Comparison of ENCODE assay signal across 8 cellular contexts in the genomic region with DNA sequence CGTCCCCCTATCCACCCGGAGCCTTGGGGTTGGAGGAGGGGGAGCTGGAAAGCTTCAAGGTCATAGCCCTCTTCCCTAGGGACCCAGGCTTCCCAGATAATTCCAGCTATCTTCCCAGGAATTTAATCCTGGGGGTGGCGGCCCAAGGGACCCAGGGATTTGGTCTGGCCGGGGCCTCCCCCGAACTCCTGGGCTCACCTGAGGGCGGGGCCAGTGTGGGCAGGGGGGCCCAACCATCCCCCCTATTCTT. TPM values are rescaled to one million over a fixed set of nuclear protein-coding genes. Genes with fewer than 3 reads are reported as not detected.
DNase-seq lines count a peak whose midpoint lies in the region; ATAC-seq and TF ChIP-seq lines count a peak whose summit lies in the region.

No MANE protein-coding gene starts in this region.

- intact Hi-C loops in ascending aorta (cut with DNase I) (loop anchor here (2.0 to 10.0 kb wide), 5 partner anchors 14 to 254 kb away; a partner anchor contains a TSS), lower leg skin (cut with DNase I; ENCODE audit: low total_unique reads) (no loop called here)

- H3K27ac Mint-ChIP-seq in activated naive CD4-positive, alpha-beta T cell treated with anti-CD3 and anti-CD28 coated beads, Interleukin-2, amount 10 ng/mL, durations not matched to agents 7 days and 5 days: peak overlapping the region; percentile 74
- peak overlapping the region; percentile 81 for H3K27ac Mint-ChIP-seq in type B pancreatic cell

- no peak for TF ChIP-seq CTCF in ascending aorta (IDR thresholded peaks at IDR 0.05)
- no peak for TF ChIP-seq CTCF in lower leg skin (IDR thresholded peaks at IDR 0.05)
- no peak for TF ChIP-seq CTCF in type B pancreatic cell (conservative IDR thresholded peaks at IDR 0.05)

- H3K4me3 ChIP-seq in ascending aorta (peak overlapping the region; percentile 97 to 99), lower leg skin (ENCODE audit: low read depth, poor library complexity, severe bottlenecking) (peak overlapping the region; percentile 90)

- peaks cover 2 to 12% of the 10 kb centered on the region in 2 donors for H3K4me1 ChIP-seq in ascending aorta

- peak overlapping the region; percentile 90 to 96 for H3K27ac ChIP-seq in ascending aorta

- CTCF ChIA-PET in activated naive CD4-positive, alpha-beta T cell treated with anti-CD3 and anti-CD28 coated beads, Interleukin-2, amount 10 ng/mL, durations not matched to agents 7 days and 5 days (lab: Charles Lee): no interaction called here

- no peak for ATAC-seq in GM21423 (IDR thresholded peaks at IDR 0.05; ENCODE audit: unreplicated experiment)

- no peaks in the 10 kb centered on the region for H3K27me3 Mint-ChIP-seq in activated naive CD4-positive, alpha-beta T cell treated with anti-CD3 and anti-CD28 coated beads, Interleukin-2, amount 10 ng/mL, durations not matched to agents 7 days and 5 days
- H3K27me3 Mint-ChIP-seq in type B pancreatic cell: peaks cover 12% of the 10 kb centered on the region

- H3K4me3 Mint-ChIP-seq in activated naive CD4-positive, alpha-beta T cell treated with anti-CD3 and anti-CD28 coated beads, Interleukin-2, amount 10 ng/mL, durations not matched to agents 7 days and 5 days: peak overlapping the region; percentile 87
- H3K4me3 Mint-ChIP-seq in type B pancreatic cell: peak overlapping the region; percentile 94

- H3K36me3 ChIP-seq in ascending aorta: no peaks in the 10 kb centered on the region

- peaks cover 23% of the 10 kb centered on the region for H3K36me3 Mint-ChIP-seq in activated naive CD4-positive, alpha-beta T cell treated with anti-CD3 and anti-CD28 coated beads, Interleukin-2, amount 10 ng/mL, durations not matched to agents 7 days and 5 days
- peaks cover 4% of the 10 kb centered on the region for H3K36me3 Mint-ChIP-seq in type B pancreatic cell

- H3K9me3 Mint-ChIP-seq in activated naive CD4-positive, alpha-beta T cell treated with anti-CD3 and anti-CD28 coated beads, Interleukin-2, amount 10 ng/mL, durations not matched to agents 7 days and 5 days: no peaks in the 10 kb centered on the region
- H3K9me3 Mint-ChIP-seq in type B pancreatic cell: no peaks in the 10 kb centered on the region

- no peaks in the 10 kb centered on the region for H3K27me3 ChIP-seq in ascending aorta

- no peak for DNase-seq in activated naive CD4-positive, alpha-beta T cell treated with anti-CD3 and anti-CD28 coated beads, Interleukin-2, amount 10 ng/mL, durations not matched to agents 7 days and 5 days
- no peak for DNase-seq in activated naive CD4-positive, alpha-beta T cell treated with anti-CD3 and anti-CD28 coated beads, Interleukin-2, amount 50 U/mL, for 16 hours
- DNase-seq in ascending aorta (ENCODE audit: low spot score in 2 of 2) (no peak), lower leg skin (ENCODE audit: low spot score in 2 of 2) (no peak), type B pancreatic cell (ENCODE audit: extremely low spot score, unreplicated experiment) (no peak), cerebellar nuclear complex (lab: John Stamatoyannopoulos, UW) (no peak), HCEC 1CT (no peak)

- H3K4me1 Mint-ChIP-seq in activated naive CD4-positive, alpha-beta T cell treated with anti-CD3 and anti-CD28 coated beads, Interleukin-2, amount 10 ng/mL, durations not matched to agents 7 days and 5 days: peaks cover 62% of the 10 kb centered on the region
- H3K4me1 Mint-ChIP-seq in type B pancreatic cell (ENCODE audit: unreplicated experiment): peaks cover 10% of the 10 kb centered on the region

- TF ChIP-seq POLR2A in lower leg skin (IDR thresholded peaks at IDR 0.05): no peak

- 4 to 5% methylated on average over 6 of the region's 6 CpGs for WGBS in lower leg skin, 2 donors

- H3K9me3 ChIP-seq in ascending aorta: no peaks in the 10 kb centered on the region

RNA-seq across cellular contexts. Expression of a gene that starts 1.3 kb away (rescaled TPM):
- 110 TPM for total RNA-seq in ascending aorta
- 10 to 100 TPM; 52.7 to 68.9 (median 56.5) TPM for total RNA-seq in lower leg skin
- 51.9 and 73.0 TPM in 2 replicates for total RNA-seq in type B pancreatic cell (ENCODE audit: low replicate concordance)

RNA-seq across cellular contexts. Expression of a gene that starts 10.4 kb away (rescaled TPM):
- total RNA-seq in ascending aorta (2.2 TPM), lower leg skin (1 to 10 TPM; 2.9 to 4.7 (median 3.6) TPM), type B pancreatic cell (ENCODE audit: low replicate concordance) (0.48 TPM in 1 of 2 replicates, not detected in the other)

RNA-seq across cellular contexts. Expression of a gene that starts 11.8 kb away (rescaled TPM):
- total RNA-seq in ascending aorta: 37.1 TPM
- total RNA-seq in lower leg skin: 10 to 100 TPM in 1 of 4 donors, 1 to 10 TPM in 3; 6.4 to 11.6 (median 9.0) TPM
- 11.9 and 13.0 TPM in 2 replicates for total RNA-seq in type B pancreatic cell (ENCODE audit: low replicate concordance)

RNA-seq across cellular contexts. Expression of a gene that starts 40.8 kb away (rescaled TPM):
- total RNA-seq in ascending aorta (511 TPM), lower leg skin (10 to 100 TPM in 2 of 4 donors, 1 to 10 TPM in 2; 5.9 to 18.2 (median 11.2) TPM), type B pancreatic cell (ENCODE audit: low replicate concordance) (28.4 and 178 TPM in 2 replicates)
